In genomic region chr6:39476670-39477069, GRCh38 we compare ENCODE assay signal across 24 cellular contexts.
DNase-seq lines count a peak whose midpoint lies in the region; ATAC-seq, FAIRE-seq and TF ChIP-seq lines count a peak whose summit lies in the region.
"Had no signal": no experiment of that assay in that cellular context is flagged by ENCODE, and none has a peak within 500 bp of the region (broad histone marks: within the 10 kb centered on the region; RNA-seq: fewer than 3 reads in every experiment).

No MANE protein-coding gene starts in this region.

- H3K27ac ChIP-seq in hepatocyte (peak overlapping the region; percentile 11), transverse colon (peak overlapping the region; percentile 39 to 59 (median 59)), vagina (no peak overlapping the region)
- H3K27ac ChIP-seq: 22Rv1; A549; BLaER1 treated with 17β-estradiol and CSF1 and Interleukin-3, amounts not matched to agents 10 nM and 100 nM; C4-2B had no signal

- no peak for DNase-seq in hepatocyte (ENCODE audit: low spot score)
- no peak for DNase-seq in mucosa of descending colon
- DNase-seq in transverse colon: no peak
- DNase-seq in D721Med (ENCODE audit: insufficient read length, low spot score): no peak
- no peak for DNase-seq in vagina (ENCODE audit: extremely low spot score in 2 of 2)
- DNase-seq: AML-193; Caco-2; Calu3; CD4-positive, alpha-beta T cell; CD8-positive, alpha-beta T cell; DMS 273 treated with DMSO at 0.1 percent for 48 hours; DMS153; DMS53; DMS79; DND-41; EL; GDM1 had no signal

- TF ChIP-seq EP300 in transverse colon (IDR thresholded peaks at IDR 0.05; ENCODE audit: low read depth): no peak

- ATAC-seq in mucosa of descending colon: peak; percentile 81
- ATAC-seq: A549; CD8-positive, alpha-beta T cell; GM12878 had no signal

- H3K9me3 ChIP-seq in hepatocyte (ENCODE audit: low read depth) (no peaks in the 10 kb centered on the region), mucosa of descending colon (peaks cover 2% of the 10 kb centered on the region), transverse colon (peaks cover 0 to 4% of the 10 kb centered on the region in 2 donors), vagina (no peaks in the 10 kb centered on the region)
- H3K9me3 ChIP-seq: A549, Caco-2 had no signal

- 69% methylated on average over 1 of the region's 1 CpG for WGBS in hepatocyte (ENCODE audit: low lambda C conversion rate, missing lambda C conversion rate)
- 36 to 83% methylated on average over 1 of the region's 1 CpG for WGBS in transverse colon (ENCODE audit: low coverage in 1 of 2), 2 donors

- no peaks in the 10 kb centered on the region for H3K4me1 ChIP-seq in hepatocyte (ENCODE audit: insufficient read depth)
- H3K4me1 ChIP-seq in mucosa of descending colon (ENCODE audit: low read depth): peaks cover 12% of the 10 kb centered on the region
- peaks cover 3 to 23% (median 7%) of the 10 kb centered on the region in 4 donors for H3K4me1 ChIP-seq in transverse colon
- H3K4me1 ChIP-seq in vagina: no peaks in the 10 kb centered on the region
- H3K4me1 ChIP-seq: A549, Caco-2 had no signal

- H3K4me3 ChIP-seq in hepatocyte (no peak overlapping the region), mucosa of descending colon (no peak overlapping the region), transverse colon (no peak overlapping the region), vagina (no peak overlapping the region)
- H3K4me3 ChIP-seq: A549; BLaER1 treated with 17β-estradiol and CSF1 and Interleukin-3, amounts not matched to agents 10 nM and 100 nM; GM12878 had no signal

- no peak overlapping the region for H2AFZ ChIP-seq in hepatocyte

- TF ChIP-seq POLR2A in transverse colon (IDR thresholded peaks at IDR 0.05) (no peak), vagina (IDR thresholded peaks at IDR 0.05) (no peak)

- no peaks in the 10 kb centered on the region for H3K9me2 ChIP-seq in hepatocyte (replicated peaks; ENCODE audit: insufficient read depth)

- no peaks in the 10 kb centered on the region for H3K79me2 ChIP-seq in hepatocyte

- in situ Hi-C loops in transverse colon (cut with MboI; ENCODE audit: low pct_ligation_motif_present in 1 of 4, low pct_unique_long_range_greater_than_20kb in 1 of 4, low sequenced_read_pairs in 3 of 4): no loop called here

- H3K4me2 ChIP-seq in hepatocyte: no peak overlapping the region
- H3K4me2 ChIP-seq: A549; BLaER1 treated with 17β-estradiol and CSF1 and Interleukin-3, amounts not matched to agents 10 nM and 100 nM had no signal

- H3K36me3 ChIP-seq in hepatocyte (replicated peaks; ENCODE audit: insufficient read depth, low read depth) (no peaks in the 10 kb centered on the region), mucosa of descending colon (ENCODE audit: low read depth) (no peaks in the 10 kb centered on the region), transverse colon (no peaks in the 10 kb centered on the region), vagina (no peaks in the 10 kb centered on the region)
- H3K36me3 ChIP-seq: BLaER1 treated with 17β-estradiol and CSF1 and Interleukin-3, amounts not matched to agents 10 nM and 100 nM had no signal

- TF ChIP-seq CTCF in hepatocyte (IDR thresholded peaks at IDR 0.05; ENCODE audit: poor library complexity) (no peak), mucosa of descending colon (IDR thresholded peaks at IDR 0.05) (no peak), transverse colon (IDR thresholded peaks at IDR 0.05) (no peak), D721Med (IDR thresholded peaks at IDR 0.05; ENCODE audit: insufficient read depth, missing control alignments) (no peak), vagina (IDR thresholded peaks at IDR 0.05) (no peak)

- intact Hi-C loops in mucosa of descending colon (cut with DNase I, micrococcal nuclease): no loop called here
- intact Hi-C loops in transverse colon (cut with DNase I; ENCODE audit: low total_unique reads): no loop called here
- intact Hi-C loops in vagina (cut with DNase I): no loop called here

- H4K20me1 ChIP-seq in hepatocyte (ENCODE audit: insufficient read depth, poor library complexity, severe bottlenecking): no peaks in the 10 kb centered on the region
- H4K20me1 ChIP-seq: BLaER1 treated with 17β-estradiol and CSF1 and Interleukin-3, amounts not matched to agents 10 nM and 100 nM had no signal

- no peak for FAIRE-seq in D721Med (lab: Jason Lieb, UNC)
- FAIRE-seq: A549, GM12878, GM12892, GM18507 had no signal

- no peaks in the 10 kb centered on the region for H3K27me3 ChIP-seq in hepatocyte
- no peaks in the 10 kb centered on the region for H3K27me3 ChIP-seq in transverse colon
- no peaks in the 10 kb centered on the region for H3K27me3 ChIP-seq in vagina
- H3K27me3 ChIP-seq: BLaER1 treated with 17β-estradiol and CSF1 and Interleukin-3, amounts not matched to agents 10 nM and 100 nM had no signal
